ENCODE assay signal across 17 cellular contexts in the genomic region with DNA sequence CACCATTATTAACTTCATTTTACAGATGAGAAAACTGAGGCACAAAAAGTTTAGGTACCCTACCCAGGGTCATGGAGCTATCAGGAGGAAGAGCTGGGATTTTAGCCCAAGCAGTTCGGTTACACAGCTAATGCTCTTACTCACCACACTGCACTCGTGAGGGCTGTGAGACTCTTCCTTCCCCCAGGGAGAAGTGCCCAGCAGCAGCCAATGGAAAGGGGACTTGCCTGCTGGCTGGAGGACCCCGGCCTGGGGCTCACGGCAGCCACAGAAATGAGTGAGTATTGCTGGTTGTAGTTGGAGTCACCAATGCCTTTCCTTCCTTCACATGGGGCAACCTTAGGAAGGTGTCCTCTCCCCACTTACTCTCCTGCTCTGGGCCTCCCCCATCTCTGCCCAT. TPM values are rescaled to one million over a fixed set of nuclear protein-coding genes. Genes with fewer than 3 reads are reported as not detected.
DNase-seq lines count a peak whose midpoint lies in the region; ATAC-seq and TF ChIP-seq lines count a peak whose summit lies in the region.
"Had no signal": no experiment of that assay in that cellular context is flagged by ENCODE, and none has a peak within 500 bp of the region (broad histone marks: within the 10 kb centered on the region; RNA-seq: fewer than 3 reads in every experiment).

No MANE protein-coding gene starts in this region.

- H3K4me1 Mint-ChIP-seq in T-helper 2 cell treated with Interferon-gamma antibody and Interleukin-4, amounts not matched to agents 5 μg/mL and 100 μg/mL, for 36 hours (ENCODE audit: low read depth), result peaks cover 50% of the 10 kb centered on the region
- peaks cover 29% of the 10 kb centered on the region for H3K4me1 Mint-ChIP-seq in activated T-helper 17 cell treated with anti-CD3 and anti-CD28 coated beads, Interleukin-2, amount 50 U/mL, for 72 hours
- H3K4me1 Mint-ChIP-seq in natural killer cell (peaks cover 17 to 18% of the 10 kb centered on the region in 2 donors), MCF 10A (ENCODE audit: insufficient read depth, unreplicated experiment) (peaks cover 15% of the 10 kb centered on the region)

- POLR2A ChIA-PET in MCF 10A (lab: Yijun Ruan, JAX), result interaction anchor here (0.6 to 1.1 kb wide), 2 partner anchors 8 to 286 kb away, joined by 3 to 4 read pairs; partner anchors contain the start of genes AMPD2 and GNAT2

- peak overlapping the region; percentile 95 for H3K27ac Mint-ChIP-seq in T-helper 2 cell treated with Interferon-gamma antibody and Interleukin-4, amounts not matched to agents 5 μg/mL and 100 μg/mL, for 36 hours
- H3K27ac Mint-ChIP-seq in activated T-helper 17 cell treated with anti-CD3 and anti-CD28 coated beads, Interleukin-2, amount 50 U/mL, for 72 hours, result peak overlapping the region; percentile 97
- peak overlapping the region; percentile 73 to 88 for H3K27ac Mint-ChIP-seq in natural killer cell
- H3K27ac Mint-ChIP-seq in MCF 10A (ENCODE audit: low read depth, unreplicated experiment), result no peak overlapping the region

- intact Hi-C loops in natural killer cell (cut with micrococcal nuclease), result no loop called here
- intact Hi-C loops in MCF 10A (cut with micrococcal nuclease), result no loop called here

- peaks cover 2% of the 10 kb centered on the region for H3K36me3 Mint-ChIP-seq in T-helper 2 cell treated with Interferon-gamma antibody and Interleukin-4, amounts not matched to agents 5 μg/mL and 100 μg/mL, for 36 hours (ENCODE audit: low read depth)
- H3K36me3 Mint-ChIP-seq in activated T-helper 17 cell treated with anti-CD3 and anti-CD28 coated beads, Interleukin-2, amount 50 U/mL, for 72 hours (ENCODE audit: low read depth), result peaks cover 17% of the 10 kb centered on the region
- H3K36me3 Mint-ChIP-seq in natural killer cell (no peaks in the 10 kb centered on the region), MCF 10A (ENCODE audit: insufficient read depth, unreplicated experiment) (no peaks in the 10 kb centered on the region)

- peak; percentile 4 for ATAC-seq in GM19395 (IDR thresholded peaks at IDR 0.05; ENCODE audit: unreplicated experiment)
- ATAC-seq in activated T-helper 17 cell treated with anti-CD3 and anti-CD28 coated beads, Interleukin-2, amount 50 U/mL, for 72 hours (replicated peaks), result no peak
- no peak for ATAC-seq in natural killer cell
- ATAC-seq: Panc1 had no signal

- H3K4me3 Mint-ChIP-seq in T-helper 2 cell treated with Interferon-gamma antibody and Interleukin-4, amounts not matched to agents 5 μg/mL and 100 μg/mL, for 36 hours, result peak overlapping the region; percentile 74
- peak overlapping the region; percentile 79 for H3K4me3 Mint-ChIP-seq in activated T-helper 17 cell treated with anti-CD3 and anti-CD28 coated beads, Interleukin-2, amount 50 U/mL, for 72 hours
- H3K4me3 Mint-ChIP-seq in natural killer cell (no peak overlapping the region), MCF 10A (ENCODE audit: unreplicated experiment) (no peak overlapping the region)

- no peaks in the 10 kb centered on the region for H3K27me3 Mint-ChIP-seq in T-helper 2 cell treated with Interferon-gamma antibody and Interleukin-4, amounts not matched to agents 5 μg/mL and 100 μg/mL, for 36 hours (ENCODE audit: low read depth)
- H3K27me3 Mint-ChIP-seq in activated T-helper 17 cell treated with anti-CD3 and anti-CD28 coated beads, Interleukin-2, amount 50 U/mL, for 72 hours, result no peaks in the 10 kb centered on the region
- H3K27me3 Mint-ChIP-seq in natural killer cell (ENCODE audit: low read depth in 2 of 2) (peaks cover 21 to 31% of the 10 kb centered on the region in 2 donors), MCF 10A (ENCODE audit: insufficient read depth, unreplicated experiment) (no peaks in the 10 kb centered on the region)

- no peak for DNase-seq in T-helper 2 cell treated with Interferon-gamma antibody and Interleukin-4, amounts not matched to agents 5 μg/mL and 100 μg/mL, for 36 hours (ENCODE audit: low spot score)
- DNase-seq in T-helper 2 cell, result no peak
- DNase-seq in natural killer cell, result no peak
- no peak for DNase-seq in MCF 10A (ENCODE audit: unreplicated experiment)
- no peak for DNase-seq in NCI-H510A (lab: John Stamatoyannopoulos, UW)
- no peak for DNase-seq in NCI-H2081 treated with DMSO at 0.1 percent for 48 hours (lab: John Stamatoyannopoulos, UW)
- DNase-seq: 8988T, adrenal gland, C1 segment of cervical spinal cord, caudate nucleus, DMS79, islet precursor cell, NCI-H2171, SK-N-SH had no signal

- BruUV-seq in MCF 10A (replicated peaks; lab: Mats Ljungman, UMichigan), result no TSS peak

- TF ChIP-seq CTCF in natural killer cell (IDR thresholded peaks at IDR 0.05), result no peak
- TF ChIP-seq CTCF in MCF 10A (IDR thresholded peaks at IDR 0.05; ENCODE audit: unreplicated experiment), result no peak

- CTCF ChIA-PET in MCF 10A (lab: Yijun Ruan, JAX), result interaction anchor here (0.9 kb wide), 1 partner anchor 13 kb away, joined by 3 read pairs; no protein-coding TSS in a partner anchor

- no peaks in the 10 kb centered on the region for H3K9me3 Mint-ChIP-seq in T-helper 2 cell treated with Interferon-gamma antibody and Interleukin-4, amounts not matched to agents 5 μg/mL and 100 μg/mL, for 36 hours
- H3K9me3 Mint-ChIP-seq in activated T-helper 17 cell treated with anti-CD3 and anti-CD28 coated beads, Interleukin-2, amount 50 U/mL, for 72 hours, result no peaks in the 10 kb centered on the region
- no peaks in the 10 kb centered on the region for H3K9me3 Mint-ChIP-seq in natural killer cell
- H3K9me3 Mint-ChIP-seq in MCF 10A (ENCODE audit: unreplicated experiment), result no peaks in the 10 kb centered on the region

RNA-seq across cellular contexts. Expression of gene CSF1, which starts 5.1 kb away (rescaled TPM):
- 10 to 100 TPM; 46.8 to 95.4 TPM for total RNA-seq in activated T-helper 17 cell treated with anti-CD3 and anti-CD28 coated beads, Interleukin-2, amount 50 U/mL, for 72 hours
- total RNA-seq in natural killer cell, result 10 to 100 TPM in 1 of 3 donors, 1 to 10 TPM in 2; 2.1 to 57.9 (median 3.7) TPM
- 6.3 and 11.7 TPM in 2 replicates for total RNA-seq in MCF 10A (2022)

Comparison
In these comparisons a context has a peak if more than half of its experiments do, and no peak if none do; other contexts are left out.
1. H3K4me3 Mint-ChIP-seq: peak in T-helper 2 cell treated with Interferon-gamma antibody and Interleukin-4, amounts not matched to agents 5 μg/mL and 100 μg/mL, for 36 hours (single experiment) and activated T-helper 17 cell treated with anti-CD3 and anti-CD28 coated beads, Interleukin-2, amount 50 U/mL, for 72 hours (single experiment); none in natural killer cell (single experiment) and MCF 10A (single experiment).